ENCODE assay signal across 9 cellular contexts in the genomic region with DNA sequence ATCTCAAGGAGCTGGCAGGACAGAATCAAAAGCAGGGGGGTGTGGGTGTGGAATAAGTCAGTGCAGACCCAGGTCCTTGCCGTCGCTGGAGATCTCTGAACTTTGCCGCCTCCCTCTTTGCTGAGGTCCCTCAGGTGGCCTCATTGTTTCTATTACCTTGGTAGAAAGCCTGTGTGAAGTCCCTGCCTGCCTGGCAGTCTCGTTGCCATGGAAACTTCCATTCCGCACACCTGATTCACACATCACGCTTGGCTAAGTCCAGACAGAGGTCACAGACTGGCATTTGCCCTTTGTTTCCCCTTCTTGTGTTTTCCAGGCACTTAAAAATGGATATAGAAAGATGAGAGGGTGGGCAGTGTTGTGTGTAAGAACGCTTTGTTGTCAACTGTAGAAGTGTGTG.
A peak's percentile ranks its signal among the peaks of the same experiment; 100 is the strongest.
DNase-seq lines count a peak whose midpoint lies in the region; ATAC-seq and TF ChIP-seq lines count a peak whose summit lies in the region.
"Had no signal": no experiment of that assay in that cellular context is flagged by ENCODE, and none has a peak within 500 bp of the region (broad histone marks: within the 10 kb centered on the region; RNA-seq: fewer than 3 reads in every experiment).

No MANE protein-coding gene starts in this region.

- intact Hi-C loops in natural killer cell (cut with micrococcal nuclease) (no loop called here), adrenal gland (cut with DNase I) (no loop called here)

- H3K27ac Mint-ChIP-seq in immature natural killer cell (no peak overlapping the region), natural killer cell (no peak overlapping the region)

- H3K4me1 ChIP-seq in adrenal gland (replicated peaks in 1 of 2) (no peaks in the 10 kb centered on the region), gastroesophageal sphincter (peaks cover 0 to 7% (median 0%) of the 10 kb centered on the region in 3 donors)

- H3K9me3 Mint-ChIP-seq in immature natural killer cell (peaks cover 2 to 12% (median 7%) of the 10 kb centered on the region in 6 donors), natural killer cell (peaks cover 0 to 4% of the 10 kb centered on the region in 2 donors)

- TF ChIP-seq CTCF in epithelial cell of proximal tubule (conservative IDR thresholded peaks at IDR 0.05; ENCODE audit: low read depth, low read length) (no peak), natural killer cell (IDR thresholded peaks at IDR 0.05) (no peak), adrenal gland (IDR thresholded peaks at IDR 0.05) (no peak), gastroesophageal sphincter (IDR thresholded peaks at IDR 0.05) (no peak)

- H3K27me3 Mint-ChIP-seq in immature natural killer cell (ENCODE audit: low read depth in 3 of 3), result peaks cover 0 to 2% (median 0%) of the 10 kb centered on the region in 3 donors
- peaks cover 0 to 3% of the 10 kb centered on the region in 2 donors for H3K27me3 Mint-ChIP-seq in natural killer cell (ENCODE audit: low read depth in 2 of 2)

- H3K27me3 ChIP-seq in adrenal gland, result no peaks in the 10 kb centered on the region
- H3K27me3 ChIP-seq in gastroesophageal sphincter, result no peaks in the 10 kb centered on the region

- no peaks in the 10 kb centered on the region for H3K36me3 Mint-ChIP-seq in immature natural killer cell
- H3K36me3 Mint-ChIP-seq in natural killer cell, result no peaks in the 10 kb centered on the region

- H3K36me3 ChIP-seq in adrenal gland (replicated peaks in 1 of 2), result no peaks in the 10 kb centered on the region
- no peaks in the 10 kb centered on the region for H3K36me3 ChIP-seq in gastroesophageal sphincter

- ATAC-seq in GM19043 (IDR thresholded peaks at IDR 0.05; ENCODE audit: low read depth, unreplicated experiment), result peak; percentile 46
- ATAC-seq in natural killer cell, result no peak
- ATAC-seq in gastroesophageal sphincter, result no peak

- H3K9me3 ChIP-seq in adrenal gland (replicated peaks in 1 of 3) (no peaks in the 10 kb centered on the region), gastroesophageal sphincter (peaks cover 0 to 17% (median 0%) of the 10 kb centered on the region in 3 donors)

- no peak for TF ChIP-seq EP300 in gastroesophageal sphincter (IDR thresholded peaks at IDR 0.05)

- H3K4me3 Mint-ChIP-seq in immature natural killer cell (no peak overlapping the region), natural killer cell (no peak overlapping the region)

- WGBS in adrenal gland, 4 donors, result 60 to 73% (median 69%) methylated on average over 7 of the region's 7 CpGs
- 31% methylated on average over 4 of the region's 7 CpGs; no CpG with 5 or more reads in 1 of the 2 donors for WGBS in gastroesophageal sphincter (ENCODE audit: low coverage in 1 of 2), 2 donors

- H3K27ac ChIP-seq in adrenal gland (no peak overlapping the region), gastroesophageal sphincter (no peak overlapping the region)

- H3K4me1 Mint-ChIP-seq in immature natural killer cell (no peaks in the 10 kb centered on the region), natural killer cell (no peaks in the 10 kb centered on the region)

- peak overlapping the region; percentile 14 for H3K4me3 ChIP-seq in epithelial cell of proximal tubule (ENCODE audit: low read depth, low read length)
- H3K4me3 ChIP-seq in adrenal gland, result no peak overlapping the region
- H3K4me3 ChIP-seq in gastroesophageal sphincter, result no peak overlapping the region

- no peak for TF ChIP-seq POLR2A in adrenal gland (IDR thresholded peaks at IDR 0.05)
- TF ChIP-seq POLR2A in gastroesophageal sphincter (IDR thresholded peaks at IDR 0.05), result no peak

- DNase-seq in 8988T (peak; percentile 17), NCI-H146 treated with DMSO at 0.1 percent for 48 hours (lab: John Stamatoyannopoulos, UW; ENCODE audit: unreplicated experiment) (peak; percentile 85), epithelial cell of proximal tubule (ENCODE audit: low read depth) (peak; percentile 95), immature natural killer cell (no peak), natural killer cell (no peak), adrenal gland (no peak)
- DNase-seq: NCI-H1930 had no signal

Comparison
In these comparisons a context has a peak if more than half of its experiments do, and no peak if none do; other contexts are left out.
1. DNase-seq: peak in 8988T (single experiment), NCI-H146 treated with DMSO at 0.1 percent for 48 hours (single experiment) and epithelial cell of proximal tubule (single experiment); none in immature natural killer cell (0 of 3), natural killer cell (single experiment) and adrenal gland (0 of 7).